In the genomic region with DNA sequence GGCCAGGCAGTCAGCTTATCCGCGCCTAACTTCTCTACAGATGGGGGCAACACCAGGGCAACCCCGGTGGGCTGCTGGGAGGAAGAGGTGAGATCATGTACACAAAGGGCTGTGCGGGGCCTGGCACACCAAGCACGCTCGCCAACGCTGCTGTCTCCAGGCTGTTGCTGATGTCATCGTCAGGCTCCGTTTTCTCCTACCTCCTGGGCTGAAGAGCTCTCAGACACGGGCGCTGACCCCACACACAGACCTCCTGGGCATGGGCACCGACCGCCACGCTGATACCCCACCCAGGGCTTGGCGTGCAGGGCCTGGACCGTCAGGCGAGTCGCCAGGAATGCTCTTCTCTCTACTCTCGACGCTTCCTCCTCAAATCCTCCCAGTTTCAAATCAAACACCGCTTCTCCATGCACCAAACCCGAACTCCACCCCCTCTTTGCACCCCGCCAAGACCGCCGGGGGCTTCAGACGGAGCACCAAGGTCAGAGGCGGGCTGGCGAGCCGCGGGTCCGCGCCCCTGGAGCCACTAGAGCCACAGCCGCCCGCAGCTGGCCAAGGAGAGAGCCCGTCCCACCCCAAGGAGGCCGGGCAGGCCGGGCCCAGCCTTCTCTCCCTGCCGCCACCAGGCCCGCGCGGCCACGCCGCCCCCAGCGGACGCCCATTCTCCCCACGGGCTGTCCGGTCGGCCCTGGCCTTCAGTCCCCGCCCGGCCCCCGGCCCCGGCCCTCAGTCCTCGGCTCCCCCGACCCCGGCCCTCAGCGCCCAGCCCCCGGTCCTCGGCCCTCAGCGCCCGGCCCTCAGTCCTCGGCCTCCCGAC, we compare ENCODE assay signal across 8 cellular contexts. TPM values are rescaled to one million over a fixed set of nuclear protein-coding genes. Genes with fewer than 3 reads are reported as not detected.
DNase-seq lines count a peak whose midpoint lies in the region; ATAC-seq and TF ChIP-seq lines count a peak whose summit lies in the region.

No MANE protein-coding gene starts in this region.

- POLR2A ChIA-PET in CD4-positive, alpha-beta memory T cell (lab: Charles Lee; ENCODE audit: partially characterized antibody) = interaction anchor here (0.6 to 8.1 kb wide), 13 partner anchors 22 to 222 kb away, joined by 3 to 71 read pairs (median 5); a partner anchor contains a TSS

- H3K9me3 Mint-ChIP-seq in CD4-positive, alpha-beta memory T cell = no peaks in the 10 kb centered on the region

- peaks cover 6 to 19% of the 10 kb centered on the region in 2 donors for H3K36me3 Mint-ChIP-seq in CD4-positive, alpha-beta memory T cell

- H3K4me3 Mint-ChIP-seq in CD4-positive, alpha-beta memory T cell = peak overlapping the region; percentile 88 to 99 (median 95)

- no peaks in the 10 kb centered on the region for H3K27me3 ChIP-seq in CD4-positive, alpha-beta memory T cell (ENCODE audit: insufficient read depth, low read length)
- H3K27me3 ChIP-seq in gastrocnemius medialis = peaks cover 0 to 3% (median 0%) of the 10 kb centered on the region in 3 donors

- H3K4me3 ChIP-seq in CD4-positive, alpha-beta memory T cell (ENCODE audit: low read length in 2 of 2) = peak overlapping the region; percentile 64 to 79
- peak overlapping the region; percentile 73 for H3K4me3 ChIP-seq in Jurkat, Clone E6-1 (ENCODE audit: low read length)
- peak overlapping the region; percentile 55 to 91 (median 76) for H3K4me3 ChIP-seq in gastrocnemius medialis

- no peak for TF ChIP-seq CTCF in gastrocnemius medialis (IDR thresholded peaks at IDR 0.05 in 4 of 5, conservative IDR thresholded peaks at IDR 0.05 in 1 of 5)

- H3K9me3 ChIP-seq in CD4-positive, alpha-beta memory T cell (ENCODE audit: control insufficient read depth in 1 of 2, low read length in 2 of 2) = no peaks in the 10 kb centered on the region
- H3K9me3 ChIP-seq in gastrocnemius medialis = no peaks in the 10 kb centered on the region

- peak in 2 of 5 donors; percentile 16 to 29 for DNase-seq in CD4-positive, alpha-beta memory T cell
- DNase-seq in Jurkat, Clone E6-1 (ENCODE audit: low read depth, low spot score) = no peak
- peak; percentile 50 for DNase-seq in activated naive CD4-positive, alpha-beta T cell treated with anti-CD3 and anti-CD28 coated beads, Interleukin-2, amount 50 U/mL, for 16 hours
- DNase-seq in hepatic stellate cell (ENCODE audit: low spot score) (peak; percentile 81), gastrocnemius medialis (no peak), NCI-H146 (lab: John Stamatoyannopoulos, UW) (no peak)

- intact Hi-C loops in CD4-positive, alpha-beta memory T cell (cut with micrococcal nuclease) = loop anchor here (2.0 to 10.0 kb wide), 3 partner anchors 51 to 219 kb away; a partner anchor contains a TSS
- intact Hi-C loops in gastrocnemius medialis (cut with DNase I; ENCODE audit: low total_unique reads) = no loop called here

- CTCF ChIA-PET in CD4-positive, alpha-beta memory T cell (lab: Charles Lee; ENCODE audit: partially characterized antibody) = interaction anchor here (0.9 to 2.7 kb wide), 5 partner anchors 16 to 147 kb away, joined by 3 to 13 read pairs (median 5); a partner anchor contains a TSS

- ATAC-seq in gastrocnemius medialis (peak; percentile 6 to 14), GM21529 (IDR thresholded peaks at IDR 0.05; ENCODE audit: unreplicated experiment) (no peak), GM21515 (IDR thresholded peaks at IDR 0.05; ENCODE audit: unreplicated experiment) (no peak)

- no peaks in the 10 kb centered on the region for H3K27me3 Mint-ChIP-seq in CD4-positive, alpha-beta memory T cell

- peak in 1 of 2 donors; percentile 24 for TF ChIP-seq POLR2A in gastrocnemius medialis (IDR thresholded peaks at IDR 0.05)

- peak overlapping the region; percentile 89 to 98 (median 94) for H3K27ac Mint-ChIP-seq in CD4-positive, alpha-beta memory T cell

- peak overlapping the region; percentile 75 for H3K27ac ChIP-seq in CD4-positive, alpha-beta memory T cell (ENCODE audit: low read depth, low read length)
- H3K27ac ChIP-seq in gastrocnemius medialis = peak overlapping the region; percentile 56 to 88 (median 82)

- in situ Hi-C loops in gastrocnemius medialis (cut with MboI; ENCODE audit: low sequenced_read_pairs in 4 of 4) = no loop called here

- peaks cover 52% of the 10 kb centered on the region for H3K4me1 ChIP-seq in CD4-positive, alpha-beta memory T cell (ENCODE audit: insufficient read depth, low read length)
- peaks cover 45 to 54% of the 10 kb centered on the region in 2 donors for H3K4me1 ChIP-seq in gastrocnemius medialis

- peaks cover 4% of the 10 kb centered on the region for H3K36me3 ChIP-seq in CD4-positive, alpha-beta memory T cell (ENCODE audit: insufficient read depth, low read length)
- H3K36me3 ChIP-seq in gastrocnemius medialis = no peaks in the 10 kb centered on the region

- H3K4me1 Mint-ChIP-seq in CD4-positive, alpha-beta memory T cell = peaks cover 26 to 67% (median 45%) of the 10 kb centered on the region in 4 donors

RNA-seq across cellular contexts. Expression of a gene that starts 0.8 kb away (rescaled TPM):
- total RNA-seq in CD4-positive, alpha-beta memory T cell = 100 to 1,000 TPM; 217 to 221 TPM
- 10 to 100 TPM; 13.2 to 42.9 TPM for polyA plus RNA-seq in CD4-positive, alpha-beta memory T cell
- polyA plus RNA-seq in Jurkat, Clone E6-1 (2012; ENCODE audit: insufficient read depth, insufficient read length) = 71.8 TPM
- 100 to 1,000 TPM in 3 of 4 donors, 10 to 100 TPM in 1; 50.5 to 116 (median 107) TPM for total RNA-seq in gastrocnemius medialis

RNA-seq across cellular contexts. Expression of a gene that starts 7.3 kb away (rescaled TPM):
- total RNA-seq in CD4-positive, alpha-beta memory T cell = 1 to 10 TPM; 4.4 to 4.5 TPM
- under 1 TPM; 0.07 to 0.48 TPM for polyA plus RNA-seq in CD4-positive, alpha-beta memory T cell
- polyA plus RNA-seq in Jurkat, Clone E6-1 (2012; ENCODE audit: insufficient read depth, insufficient read length) = 4.0 TPM
- total RNA-seq in gastrocnemius medialis = under 1 TPM in 1 of 4 donors, not detected in 3; 0.53 TPM

RNA-seq across cellular contexts. Expression of a gene that starts 12.6 kb away (rescaled TPM):
- not detected for total RNA-seq in CD4-positive, alpha-beta memory T cell
- polyA plus RNA-seq in CD4-positive, alpha-beta memory T cell = not detected
- polyA plus RNA-seq in Jurkat, Clone E6-1 (2012; ENCODE audit: insufficient read depth, insufficient read length) = 0.98 TPM
- not detected for total RNA-seq in gastrocnemius medialis

RNA-seq across cellular contexts. Expression of a gene that starts 33.4 kb away (rescaled TPM):
- 100 to 1,000 TPM; 152 to 155 TPM for total RNA-seq in CD4-positive, alpha-beta memory T cell
- polyA plus RNA-seq in CD4-positive, alpha-beta memory T cell = 10 to 100 TPM; 21.7 to 33.8 TPM
- polyA plus RNA-seq in Jurkat, Clone E6-1 (2012; ENCODE audit: insufficient read depth, insufficient read length) = 41.7 TPM
- 10 to 100 TPM; 19.7 to 39.4 (median 26.9) TPM for total RNA-seq in gastrocnemius medialis

RNA-seq across cellular contexts. Expression of a gene that starts 34.0 kb away (rescaled TPM):
- 10 to 100 TPM; 81.1 to 81.8 TPM for total RNA-seq in CD4-positive, alpha-beta memory T cell
- polyA plus RNA-seq in CD4-positive, alpha-beta memory T cell = 10 to 100 TPM; 36.4 to 36.9 TPM
- polyA plus RNA-seq in Jurkat, Clone E6-1 (2012; ENCODE audit: insufficient read depth, insufficient read length) = 86.5 TPM
- total RNA-seq in gastrocnemius medialis = 10 to 100 TPM; 19.0 to 29.3 (median 23.4) TPM

Comparison
In these comparisons a context has a peak if more than half of its experiments do, and no peak if none do; other contexts are left out.
1. DNase-seq: peak in activated naive CD4-positive, alpha-beta T cell treated with anti-CD3 and anti-CD28 coated beads, Interleukin-2, amount 50 U/mL, for 16 hours (single experiment) and hepatic stellate cell (single experiment); none in Jurkat, Clone E6-1 (single experiment), gastrocnemius medialis (0 of 2) and NCI-H146 (single experiment).
2. ATAC-seq: peak in gastrocnemius medialis (2 of 2); none in GM21529 (single experiment) and GM21515 (single experiment).
3. Peak in every context shown above with its lines, with median percentiles within 50 percentile points of each other: H3K4me3 ChIP-seq.